12 cellular contexts compared by ENCODE assay signal in genomic region chr6:35490821-35491557, GRCh38. TPM values are rescaled to one million over a fixed set of nuclear protein-coding genes. Genes with fewer than 3 reads are reported as not detected.
DNase-seq lines count a peak whose midpoint lies in the region; ATAC-seq and TF ChIP-seq lines count a peak whose summit lies in the region.
"Had no signal": no experiment of that assay in that cellular context is flagged by ENCODE, and none has a peak within 500 bp of the region (broad histone marks: within the 10 kb centered on the region; RNA-seq: fewer than 3 reads in every experiment).

No MANE protein-coding gene starts in this region.

- ATAC-seq in Panc1, result 0 out of 2 replicates have a peak, but pooled peaks have one; percentile 2
- no peak for ATAC-seq in right cardiac atrium
- ATAC-seq in GM21423 (IDR thresholded peaks at IDR 0.05; ENCODE audit: unreplicated experiment), result no peak
- no peak for ATAC-seq in HG03025 (IDR thresholded peaks at IDR 0.05; ENCODE audit: low FRiP score, unreplicated experiment)
- no peak for ATAC-seq in HG03139 (IDR thresholded peaks at IDR 0.05; ENCODE audit: unreplicated experiment)
- ATAC-seq: activated naive CD4-positive, alpha-beta T cell treated with anti-CD3 and anti-CD28 coated beads, Interleukin-2, amount 50 U/mL, for 72 hours had no signal

- 42% methylated on average over 8 of the region's 8 CpGs for WGBS in right cardiac atrium

- no peak for TF ChIP-seq CTCF in AG04450 (IDR thresholded peaks at IDR 0.05; ENCODE audit: low read depth, low read length)
- TF ChIP-seq CTCF in Panc1 (IDR thresholded peaks at IDR 0.05), result no peak
- TF ChIP-seq CTCF in progenitor cell of endocrine pancreas (IDR thresholded peaks at IDR 0.05; ENCODE audit: unreplicated experiment), result no peak

- intact Hi-C loops in Panc1 (cut with micrococcal nuclease; ENCODE audit: unreplicated experiment), result no loop called here
- intact Hi-C loops in right cardiac atrium (cut with DNase I), result no loop called here

- no peaks in the 10 kb centered on the region for H3K27me3 Mint-ChIP-seq in progenitor cell of endocrine pancreas

- no peaks in the 10 kb centered on the region for H3K36me3 Mint-ChIP-seq in progenitor cell of endocrine pancreas (ENCODE audit: insufficient read depth)
- H3K36me3 Mint-ChIP-seq: activated naive CD4-positive, alpha-beta T cell treated with anti-CD3 and anti-CD28 coated beads, Interleukin-2, amount 50 U/mL, for 72 hours had no signal

- in situ Hi-C loops in Panc1 (cut with HindIII; ENCODE audit: low pct_unique_long_range_greater_than_20kb, low sequenced_read_pairs), result no loop called here

- H3K9me3 Mint-ChIP-seq in progenitor cell of endocrine pancreas (ENCODE audit: low read depth), result no peaks in the 10 kb centered on the region
- H3K9me3 Mint-ChIP-seq: activated naive CD4-positive, alpha-beta T cell treated with anti-CD3 and anti-CD28 coated beads, Interleukin-2, amount 50 U/mL, for 72 hours had no signal

- peak overlapping the region; percentile 94 for H3K27ac Mint-ChIP-seq in progenitor cell of endocrine pancreas

- no TSS peak for BruUV-seq in Panc1 (replicated peaks; lab: Mats Ljungman, UMichigan)

- H3K4me3 ChIP-seq in AG04450 (ENCODE audit: low read depth, low read length) (no peak overlapping the region), Panc1 (ENCODE audit: low read depth in 2 of 2, low read length in 2 of 2) (no peak overlapping the region), right cardiac atrium (ENCODE audit: low read length) (no peak overlapping the region)

- H3K4me3 Mint-ChIP-seq in progenitor cell of endocrine pancreas (ENCODE audit: low read depth), result peak overlapping the region; percentile 61

- peaks cover 55% of the 10 kb centered on the region for H3K4me1 Mint-ChIP-seq in progenitor cell of endocrine pancreas (ENCODE audit: low read depth)

- no peaks in the 10 kb centered on the region; the same call in 1 of the 2 replicates for H3K36me3 ChIP-seq in Panc1 (ENCODE audit: control insufficient read depth, insufficient read depth, low read length)

- DNase-seq in AG04450 (ENCODE audit: low read depth, low spot score) (no peak), Panc1 (ENCODE audit: low read depth, low spot score) (no peak), right cardiac atrium (peak in 1 of 3 donors; percentile 38), progenitor cell of endocrine pancreas (ENCODE audit: low spot score, unreplicated experiment) (no peak), NOMO-1 treated with DMSO at 0.1 percent for 48 hours (lab: John Stamatoyannopoulos, UW; ENCODE audit: unreplicated experiment) (no peak)
- DNase-seq: AML-193, T-helper 1 cell had no signal

- H3K27ac ChIP-seq in AG04450 (ENCODE audit: low read depth, low read length) (peak overlapping the region; percentile 80), Panc1 (ENCODE audit: low read length) (no peak overlapping the region; the same call in 1 of the 2 replicates), right cardiac atrium (ENCODE audit: low read length) (peak overlapping the region; percentile 63)

- H3K9me3 ChIP-seq in AG04450 (ENCODE audit: control insufficient read depth, insufficient read depth, low read length) (no peaks in the 10 kb centered on the region), Panc1 (ENCODE audit: control insufficient read depth, insufficient read depth, low read depth, low read length) (no peaks in the 10 kb centered on the region), right cardiac atrium (ENCODE audit: control insufficient read depth, low read length) (no peaks in the 10 kb centered on the region)

- H3K27me3 ChIP-seq in AG04450 (ENCODE audit: control insufficient read depth, insufficient read depth, low read length), result no peaks in the 10 kb centered on the region
- H3K27me3 ChIP-seq in Panc1 (ENCODE audit: control insufficient read depth, insufficient read depth, low read length), result no peaks in the 10 kb centered on the region
- H3K27me3 ChIP-seq in right cardiac atrium (ENCODE audit: control insufficient read depth, insufficient read depth), result no peaks in the 10 kb centered on the region

- CTCF ChIA-PET in AG04450 (lab: Charles Lee), result interaction anchor here (1.7 kb wide), 1 partner anchor 23 kb away, joined by 7 read pairs; the partner anchor contains the start of gene RPL10A
- CTCF ChIA-PET in Panc1 (lab: Charles Lee), result no interaction called here

- POLR2A ChIA-PET in AG04450 (lab: Yijun Ruan, JAX), result interaction anchor here (0.5 to 1.4 kb wide), 5 partner anchors 9 to 246 kb away, joined by 3 to 7 read pairs (median 3); no protein-coding TSS in a partner anchor
- POLR2A ChIA-PET in Panc1 (lab: Charles Lee), result no interaction called here

- H3K4me1 ChIP-seq in Panc1 (ENCODE audit: control insufficient read depth, insufficient read depth, low read length) (peaks cover 35% of the 10 kb centered on the region), right cardiac atrium (ENCODE audit: control insufficient read depth, insufficient read depth, low read length) (peaks cover 11% of the 10 kb centered on the region)

RNA-seq across cellular contexts. Expression of gene TEAD3, which starts 5.9 kb away (rescaled TPM):
- polyA plus RNA-seq in AG04450 (2011; rRNA removed) (16.6 and 22.8 TPM in 2 replicates), right cardiac atrium (27.1 TPM)
- polyA minus RNA-seq in AG04450 (2011; rRNA and poly(A)+ RNA removed), result 11.8 and 14.9 TPM in 2 replicates
- total RNA-seq in Panc1 (2021; ENCODE audit: unreplicated experiment) (10.7 TPM), right cardiac atrium (10 to 100 TPM; 27.0 to 50.1 (median 38.2) TPM), progenitor cell of endocrine pancreas (42.5 and 43.4 TPM in 2 replicates)
- polyA plus RNA-seq in Panc1 (2012; ENCODE audit: insufficient read length), result 14.6 TPM

RNA-seq across cellular contexts. Expression of gene TULP1, which starts 21.7 kb away (rescaled TPM):
- polyA plus RNA-seq in AG04450 (2011; rRNA removed) (not detected in 2 replicates), right cardiac atrium (0.34 TPM)
- not detected in 2 replicates for polyA minus RNA-seq in AG04450 (2011; rRNA and poly(A)+ RNA removed)
- total RNA-seq in Panc1 (2021; ENCODE audit: unreplicated experiment) (not detected), right cardiac atrium (under 1 TPM in 2 of 4 donors, not detected in 2; 0.29 to 0.54 TPM), progenitor cell of endocrine pancreas (0.22 TPM in 2 replicates)
- not detected for polyA plus RNA-seq in Panc1 (2012; ENCODE audit: insufficient read length)
- total RNA-seq: activated naive CD4-positive, alpha-beta T cell treated with anti-CD3 and anti-CD28 coated beads, Interleukin-2, amount 50 U/mL, for 72 hours; posterior vena cava had no signal

RNA-seq across cellular contexts. Expression of gene RPL10A, which starts 22.8 kb away (rescaled TPM):
- polyA plus RNA-seq in AG04450 (2011; rRNA removed) (2,636 and 2,921 TPM in 2 replicates), right cardiac atrium (672 TPM)
- polyA minus RNA-seq in AG04450 (2011; rRNA and poly(A)+ RNA removed), result 853 and 1,025 TPM in 2 replicates
- total RNA-seq in Panc1 (2021; ENCODE audit: unreplicated experiment) (732 TPM), right cardiac atrium (100 to 1,000 TPM; 608 to 717 (median 617) TPM), progenitor cell of endocrine pancreas (1,416 and 1,451 TPM in 2 replicates)
- 904 TPM for polyA plus RNA-seq in Panc1 (2012; ENCODE audit: insufficient read length)

RNA-seq across cellular contexts. Expression of gene FANCE, which starts 38.9 kb away (rescaled TPM):
- polyA plus RNA-seq in AG04450 (2011; rRNA removed) (7.0 and 7.1 TPM in 2 replicates), right cardiac atrium (2.0 TPM)
- polyA minus RNA-seq in AG04450 (2011; rRNA and poly(A)+ RNA removed), result 7.9 and 10.2 TPM in 2 replicates
- total RNA-seq in Panc1 (2021; ENCODE audit: unreplicated experiment) (4.3 TPM), right cardiac atrium (1 to 10 TPM; 1.3 to 4.7 (median 3.1) TPM), progenitor cell of endocrine pancreas (9.3 and 10.6 TPM in 2 replicates)
- polyA plus RNA-seq in Panc1 (2012; ENCODE audit: insufficient read length), result 2.8 TPM
